ENCODE assay signal across 1 cellular context in the genomic region with DNA sequence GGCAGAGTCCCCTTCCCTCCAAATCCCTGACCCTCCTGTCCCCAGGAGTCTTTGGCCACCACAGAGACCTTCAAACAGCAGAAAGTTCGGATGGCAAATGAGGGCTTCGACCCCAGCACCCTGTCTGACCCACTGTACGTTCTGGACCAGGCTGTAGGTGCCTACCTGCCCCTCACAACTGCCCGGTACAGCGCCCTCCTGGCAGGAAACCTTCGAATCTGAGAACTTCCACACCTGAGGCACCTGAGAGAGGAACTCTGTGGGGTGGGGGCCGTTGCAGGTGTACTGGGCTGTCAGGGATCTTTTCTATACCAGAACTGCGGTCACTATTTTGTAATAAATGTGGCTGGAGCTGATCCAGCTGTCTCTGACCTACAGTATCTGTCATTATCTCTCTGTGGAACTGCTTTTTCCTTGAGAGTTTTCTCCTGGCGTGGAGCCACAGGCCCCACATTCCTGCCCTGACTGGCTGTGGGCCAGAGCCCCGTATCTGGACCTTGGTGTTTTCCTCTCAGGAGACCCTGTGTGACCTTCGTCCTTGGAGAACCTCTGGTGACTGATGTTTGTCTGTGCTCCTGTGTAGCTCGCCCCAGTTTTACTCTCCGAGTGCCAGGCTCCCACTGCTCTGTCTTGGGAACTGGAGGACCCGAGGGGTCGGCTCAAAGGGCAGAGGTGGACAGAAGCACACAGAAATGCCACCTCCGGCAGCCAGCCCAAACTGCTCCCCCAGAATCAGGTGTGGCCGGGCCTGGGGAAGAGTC.
TF ChIP-seq lines count a peak whose summit lies in the region.

No MANE protein-coding gene starts in this region.

TF ChIP-seq in K562, 482 proteins besides CTCF, POLR2A, EP300 and RAD21 (continued from another document):
- TF ChIP-seq, protein P1, sequence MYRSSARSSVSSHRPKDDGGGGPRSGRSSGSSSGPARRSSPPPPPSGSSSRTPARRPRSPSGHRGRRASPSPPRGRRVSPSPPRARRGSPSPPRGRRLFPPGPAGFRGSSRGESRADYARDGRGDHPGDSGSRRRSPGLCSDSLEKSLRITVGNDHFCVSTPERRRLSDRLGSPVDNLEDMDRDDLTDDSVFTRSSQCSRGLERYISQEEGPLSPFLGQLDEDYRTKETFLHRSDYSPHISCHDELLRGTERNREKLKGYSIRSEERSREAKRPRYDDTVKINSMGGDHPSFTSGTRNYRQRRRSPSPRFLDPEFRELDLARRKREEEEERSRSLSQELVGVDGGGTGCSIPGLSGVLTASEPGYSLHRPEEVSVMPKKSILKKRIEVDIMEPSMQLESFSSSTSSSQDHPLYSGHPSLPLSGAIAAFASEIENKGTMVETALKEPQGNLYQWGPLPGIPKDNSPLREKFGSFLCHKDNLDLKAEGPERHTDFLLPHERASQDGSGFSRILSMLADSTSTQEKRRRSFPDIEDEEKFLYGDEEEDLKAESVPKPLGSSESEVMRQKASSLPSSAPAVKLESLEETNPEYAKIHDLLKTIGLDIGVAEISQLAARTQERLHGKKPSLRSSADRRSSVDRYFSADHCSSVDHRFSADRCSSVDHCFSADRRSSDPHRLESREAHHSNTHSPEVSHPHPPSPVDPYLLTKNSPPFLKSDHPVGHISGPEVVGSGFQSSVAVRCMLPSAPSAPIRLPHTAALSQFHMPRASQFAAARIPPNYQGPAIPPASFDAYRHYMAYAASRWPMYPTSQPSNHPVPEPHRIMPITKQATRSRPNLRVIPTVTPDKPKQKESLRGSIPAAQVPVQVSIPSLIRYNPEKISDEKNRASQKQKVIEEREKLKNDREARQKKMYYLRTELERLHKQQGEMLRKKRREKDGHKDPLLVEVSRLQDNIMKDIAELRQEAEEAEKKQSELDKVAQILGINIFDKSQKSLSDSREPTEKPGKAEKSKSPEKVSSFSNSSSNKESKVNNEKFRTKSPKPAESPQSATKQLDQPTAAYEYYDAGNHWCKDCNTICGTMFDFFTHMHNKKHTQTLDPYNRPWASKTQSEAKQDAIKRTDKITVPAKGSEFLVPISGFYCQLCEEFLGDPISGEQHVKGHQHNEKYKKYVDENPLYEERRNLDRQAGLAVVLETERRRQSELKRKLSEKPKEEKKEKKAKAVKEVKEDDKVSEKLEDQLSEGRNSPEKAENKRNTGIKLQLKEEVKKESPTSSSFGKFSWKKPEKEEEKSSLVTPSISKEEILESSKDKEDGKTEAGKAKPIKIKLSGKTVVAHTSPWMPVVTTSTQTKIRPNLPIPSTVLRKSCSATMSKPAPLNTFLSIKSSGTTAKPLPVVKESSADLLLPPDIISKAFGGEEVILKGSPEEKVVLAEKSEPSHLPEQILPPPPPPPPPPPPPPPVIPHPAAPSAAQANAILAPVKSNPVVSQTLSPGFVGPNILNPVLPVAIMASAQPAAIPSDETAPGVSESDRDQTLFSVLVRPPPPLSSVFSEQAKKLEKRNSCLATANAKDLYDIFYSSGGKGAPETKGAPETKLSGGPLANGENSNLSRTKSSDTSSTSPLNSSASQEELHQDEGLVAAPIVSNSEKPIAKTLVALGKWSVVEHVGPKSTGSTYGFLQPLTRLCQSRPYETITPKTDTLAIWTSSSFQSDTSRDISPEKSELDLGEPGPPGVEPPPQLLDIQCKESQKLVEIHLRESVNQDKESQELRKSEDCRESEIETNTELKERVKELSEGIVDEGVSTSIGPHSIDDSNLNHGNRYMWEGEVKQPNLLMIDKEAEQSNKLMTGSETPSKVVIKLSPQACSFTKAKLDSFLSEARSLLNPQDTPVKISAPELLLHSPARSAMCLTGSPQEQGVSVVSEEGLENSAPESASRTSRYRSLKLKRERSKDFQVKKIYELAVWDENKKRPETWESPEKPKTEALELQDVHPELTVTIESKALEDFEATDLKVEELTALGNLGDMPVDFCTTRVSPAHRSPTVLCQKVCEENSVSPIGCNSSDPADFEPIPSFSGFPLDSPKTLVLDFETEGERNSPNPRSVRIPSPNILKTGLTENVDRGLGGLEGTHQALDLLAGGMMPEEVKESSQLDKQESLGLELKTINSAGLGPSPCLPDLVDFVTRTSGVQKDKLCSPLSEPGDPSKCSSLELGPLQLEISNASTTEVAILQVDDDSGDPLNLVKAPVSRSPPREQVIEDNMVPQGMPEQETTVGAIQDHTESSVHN (IDR thresholded peaks at IDR 0.05; ENCODE audit: borderline replicate concordance in 1 of 2, low read depth in 1 of 2), result no peak
